In genomic region chr14:78959674-78960264, GRCh38 we compare ENCODE assay signal across 8 cellular contexts.
A peak's percentile ranks its signal among the peaks of the same experiment; 100 is the strongest.
DNase-seq lines count a peak whose midpoint lies in the region; ATAC-seq and TF ChIP-seq lines count a peak whose summit lies in the region.

No MANE protein-coding gene starts in this region.

- no peaks in the 10 kb centered on the region for H3K36me3 Mint-ChIP-seq in activated T-helper 1 cell treated with anti-CD3 and anti-CD28 coated beads, Interleukin-12 subunit alpha, Interleukin-12 subunit beta, Interleukin-2, Interleukin-4 antibody, amounts not matched to agents 30 ng/mL and 10 ng/mL and 1 ng/mL, durations not matched to agents 14 hours and 24 hours and 36 hours (ENCODE audit: low read depth)
- H3K36me3 Mint-ChIP-seq in osteocyte (ENCODE audit: unreplicated experiment), result no peaks in the 10 kb centered on the region

- no peaks in the 10 kb centered on the region for H3K4me1 Mint-ChIP-seq in activated T-helper 1 cell treated with anti-CD3 and anti-CD28 coated beads, Interleukin-12 subunit alpha, Interleukin-12 subunit beta, Interleukin-2, Interleukin-4 antibody, amounts not matched to agents 30 ng/mL and 10 ng/mL and 1 ng/mL, durations not matched to agents 14 hours and 24 hours and 36 hours (ENCODE audit: low read depth)
- peaks cover 12% of the 10 kb centered on the region for H3K4me1 Mint-ChIP-seq in osteocyte (ENCODE audit: unreplicated experiment)

- no peak overlapping the region for H3K4me3 Mint-ChIP-seq in activated T-helper 1 cell treated with anti-CD3 and anti-CD28 coated beads, Interleukin-12 subunit alpha, Interleukin-12 subunit beta, Interleukin-2, Interleukin-4 antibody, amounts not matched to agents 30 ng/mL and 10 ng/mL and 1 ng/mL, durations not matched to agents 14 hours and 24 hours and 36 hours
- peak overlapping the region; percentile 24 for H3K4me3 Mint-ChIP-seq in osteocyte (ENCODE audit: unreplicated experiment)

- H3K27me3 Mint-ChIP-seq in activated T-helper 1 cell treated with anti-CD3 and anti-CD28 coated beads, Interleukin-12 subunit alpha, Interleukin-12 subunit beta, Interleukin-2, Interleukin-4 antibody, amounts not matched to agents 30 ng/mL and 10 ng/mL and 1 ng/mL, durations not matched to agents 14 hours and 24 hours and 36 hours (ENCODE audit: insufficient read depth), result peaks cover 2% of the 10 kb centered on the region
- H3K27me3 Mint-ChIP-seq in osteocyte (ENCODE audit: unreplicated experiment), result peaks cover 2% of the 10 kb centered on the region

- H3K9me3 Mint-ChIP-seq in activated T-helper 1 cell treated with anti-CD3 and anti-CD28 coated beads, Interleukin-12 subunit alpha, Interleukin-12 subunit beta, Interleukin-2, Interleukin-4 antibody, amounts not matched to agents 30 ng/mL and 10 ng/mL and 1 ng/mL, durations not matched to agents 14 hours and 24 hours and 36 hours, result no peaks in the 10 kb centered on the region
- no peaks in the 10 kb centered on the region for H3K9me3 Mint-ChIP-seq in osteocyte (ENCODE audit: unreplicated experiment)

- TF ChIP-seq RAD21 in Ishikawa (IDR thresholded peaks at IDR 0.05; ENCODE audit: low read depth), result peak; percentile 52

- intact Hi-C loops in activated T-helper 1 cell treated with anti-CD3 and anti-CD28 coated beads, Interleukin-12 subunit alpha, Interleukin-12 subunit beta, Interleukin-2, Interleukin-4 antibody, amounts not matched to agents 30 ng/mL and 10 ng/mL and 1 ng/mL, durations not matched to agents 14 hours and 24 hours and 36 hours (cut with micrococcal nuclease), result no loop called here

- H3K4me3 ChIP-seq in OCI-LY3 (ENCODE audit: low read length) (peak overlapping the region; percentile 34; the same call in 1 of the 2 replicates), foreskin fibroblast (ENCODE audit: low read depth in 1 of 2, low read length in 2 of 2) (peak overlapping the region; percentile 2 to 34), upper lobe of left lung (peak overlapping the region in 1 of 4 donors; percentile 17)

- TF ChIP-seq CTCF in GM20000 (IDR thresholded peaks at IDR 0.05; ENCODE audit: extremely low read depth, missing control alignments) (peak; percentile 93), OCI-LY3 (IDR thresholded peaks at IDR 0.05; ENCODE audit: low read depth, low read length) (peak; percentile 89), foreskin fibroblast (IDR thresholded peaks at IDR 0.05; ENCODE audit: low read depth, low read length) (peak; percentile 82), osteocyte (IDR thresholded peaks at IDR 0.05) (peak; percentile 90), upper lobe of left lung (IDR thresholded peaks at IDR 0.05) (peak in 5 of 6 experiments; percentile 46 to 66 (median 59))

- H3K27me3 ChIP-seq in OCI-LY3 (ENCODE audit: low read depth, low read length) (peaks cover 13% of the 10 kb centered on the region; the same call in 1 of the 2 replicates), upper lobe of left lung (no peaks in the 10 kb centered on the region)

- no peak overlapping the region for H3K9ac ChIP-seq in OCI-LY3 (ENCODE audit: low read length)

- H3K4me2 ChIP-seq in OCI-LY3 (ENCODE audit: low read length), result peak overlapping the region; percentile 44

- H3K9me3 ChIP-seq in OCI-LY3 (ENCODE audit: insufficient read depth, low read length), result no peaks in the 10 kb centered on the region
- no peaks in the 10 kb centered on the region for H3K9me3 ChIP-seq in upper lobe of left lung

- H3K27ac ChIP-seq in OCI-LY3 (ENCODE audit: low read length) (no peak overlapping the region), upper lobe of left lung (no peak overlapping the region)

- no peaks in the 10 kb centered on the region for H4K20me1 ChIP-seq in OCI-LY3 (ENCODE audit: insufficient read depth, low read length)

- no peaks in the 10 kb centered on the region for H3K79me2 ChIP-seq in OCI-LY3 (ENCODE audit: low read length)

- WGBS in upper lobe of left lung, 2 donors, result 28 to 33% methylated on average over 9 of the region's 9 CpGs

- no peak for TF ChIP-seq POLR2A in upper lobe of left lung (IDR thresholded peaks at IDR 0.05)

- H3K27ac Mint-ChIP-seq in activated T-helper 1 cell treated with anti-CD3 and anti-CD28 coated beads, Interleukin-12 subunit alpha, Interleukin-12 subunit beta, Interleukin-2, Interleukin-4 antibody, amounts not matched to agents 30 ng/mL and 10 ng/mL and 1 ng/mL, durations not matched to agents 14 hours and 24 hours and 36 hours, result no peak overlapping the region
- peak overlapping the region; percentile 33 for H3K27ac Mint-ChIP-seq in osteocyte (ENCODE audit: unreplicated experiment)

- H2AFZ ChIP-seq in OCI-LY3 (ENCODE audit: low read depth, low read length), result peak overlapping the region; percentile 60

- ATAC-seq in upper lobe of left lung (ENCODE audit: low FRiP score in 2 of 2), result peak; percentile 51 to 89

- H3K4me1 ChIP-seq in OCI-LY3 (ENCODE audit: low read length), result no peaks in the 10 kb centered on the region
- no peaks in the 10 kb centered on the region for H3K4me1 ChIP-seq in upper lobe of left lung

- H3K36me3 ChIP-seq in OCI-LY3 (replicated peaks; ENCODE audit: low read depth, low read length), result no peaks in the 10 kb centered on the region
- H3K36me3 ChIP-seq in upper lobe of left lung, result no peaks in the 10 kb centered on the region

- peak; percentile 56 for DNase-seq in COR-L47 (lab: John Stamatoyannopoulos, UW)
- DNase-seq in GM20000 (ENCODE audit: low spot score), result peak; percentile 55
- DNase-seq in activated T-helper 1 cell treated with anti-CD3 and anti-CD28 coated beads, Interleukin-12 subunit alpha, Interleukin-12 subunit beta, Interleukin-2, Interleukin-4 antibody, amounts not matched to agents 30 ng/mL and 10 ng/mL and 1 ng/mL, durations not matched to agents 14 hours and 24 hours and 36 hours (ENCODE audit: low spot score), result peak; percentile 3
- peak; percentile 67 to 88 for DNase-seq in foreskin fibroblast
- DNase-seq in osteocyte (ENCODE audit: extremely low spot score, unreplicated experiment), result peak; percentile 87
- DNase-seq in upper lobe of left lung, result peak in 1 of 2 donors; percentile 53

- TF ChIP-seq EP300 in Ishikawa (IDR thresholded peaks at IDR 0.05; ENCODE audit: borderline replicate concordance) (no peak), upper lobe of left lung (IDR thresholded peaks at IDR 0.05) (no peak)

TF ChIP-seq in Ishikawa, 13 proteins besides CTCF, POLR2A, EP300 and RAD21:
- TF ChIP-seq ZBTB7A (IDR thresholded peaks at IDR 0.05; ENCODE audit: low read depth) (no peak), MAX (IDR thresholded peaks at IDR 0.05) (no peak), CREB1 (IDR thresholded peaks at IDR 0.05; ENCODE audit: low read depth) (no peak), FOXM1 (IDR thresholded peaks at IDR 0.05; ENCODE audit: borderline replicate concordance, low read depth) (no peak), EGR1 (IDR thresholded peaks at IDR 0.05) (no peak), USF1 (IDR thresholded peaks at IDR 0.05) (no peak), CEBPB (IDR thresholded peaks at IDR 0.05) (no peak), TCF12 (IDR thresholded peaks at IDR 0.05; ENCODE audit: low read depth) (no peak), REST (IDR thresholded peaks at IDR 0.05; ENCODE audit: low read depth) (no peak), NFIC (IDR thresholded peaks at IDR 0.05) (no peak), YY1 (IDR thresholded peaks at IDR 0.05; ENCODE audit: low read depth) (no peak), TEAD4 (IDR thresholded peaks at IDR 0.05) (no peak), TAF1 (IDR thresholded peaks at IDR 0.05; ENCODE audit: low read depth) (no peak)
